ENCODE assay signal across 15 cellular contexts in the genomic region with DNA sequence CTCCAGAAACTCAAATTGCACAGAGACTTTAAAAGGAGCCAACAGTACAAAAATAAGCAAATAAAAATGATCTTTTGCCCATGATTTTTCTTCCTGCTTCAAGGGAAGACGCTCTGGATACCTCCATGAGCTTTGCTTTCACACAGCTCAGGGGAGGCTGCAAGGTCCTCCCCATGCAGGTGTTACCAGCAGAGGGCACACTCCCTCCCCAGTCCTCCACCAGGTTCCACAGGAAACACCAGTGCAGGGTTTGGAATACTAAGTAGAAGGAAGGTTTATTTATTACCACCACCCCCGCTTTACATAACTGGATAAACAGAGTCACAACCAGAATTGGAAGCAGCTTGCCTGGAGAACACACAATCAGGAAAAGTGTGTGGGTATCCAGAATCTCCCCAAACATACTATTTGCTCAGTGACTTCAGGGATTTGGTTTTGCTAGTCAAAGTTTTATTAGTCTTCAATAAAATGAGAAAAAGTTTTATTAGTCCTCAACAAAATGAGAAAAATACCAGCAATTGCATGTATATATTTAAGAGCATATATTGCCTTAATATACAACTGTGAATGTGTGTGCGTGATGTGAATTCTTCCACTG. TPM values are rescaled to one million over a fixed set of nuclear protein-coding genes. Genes with fewer than 3 reads are reported as not detected.
DNase-seq lines count a peak whose midpoint lies in the region; ATAC-seq, FAIRE-seq and TF ChIP-seq lines count a peak whose summit lies in the region.
"Had no signal": no experiment of that assay in that cellular context is flagged by ENCODE, and none has a peak within 500 bp of the region (broad histone marks: within the 10 kb centered on the region; RNA-seq: fewer than 3 reads in every experiment).

No MANE protein-coding gene starts in this region.

- CTCF ChIA-PET in A673 (lab: Charles Lee): no interaction called here
- CTCF ChIA-PET in Panc1 (lab: Charles Lee): no interaction called here

- POLR2A ChIA-PET in A673 (lab: Charles Lee; ENCODE audit: low non-redundant PET) (no interaction called here), Panc1 (lab: Charles Lee) (interaction anchor here (0.6 to 0.7 kb wide), 2 partner anchors 85 to 183 kb away, joined by 3 read pairs; no protein-coding TSS in a partner anchor)

- no peak overlapping the region for H3K4me3 ChIP-seq in A673 (ENCODE audit: low read depth, low read length, poor library complexity, severe bottlenecking)
- H3K4me3 ChIP-seq in GM12865 (ENCODE audit: low read depth, low read length): no peak overlapping the region
- H3K4me3 ChIP-seq in Panc1 (ENCODE audit: low read depth in 2 of 2, low read length in 2 of 2): no peak overlapping the region
- no peak overlapping the region for H3K4me3 ChIP-seq in foreskin fibroblast (ENCODE audit: low read depth in 1 of 2, low read length in 2 of 2)
- H3K4me3 ChIP-seq: adrenal gland had no signal

- H3K9me3 ChIP-seq in A673 (ENCODE audit: low read depth, low read length, poor library complexity, severe bottlenecking): no peaks in the 10 kb centered on the region
- no peaks in the 10 kb centered on the region for H3K9me3 ChIP-seq in Panc1 (ENCODE audit: control insufficient read depth, insufficient read depth, low read depth, low read length)
- H3K9me3 ChIP-seq: adrenal gland had no signal

- TF ChIP-seq CTCF in A673 (conservative IDR thresholded peaks at IDR 0.05; ENCODE audit: low read depth, low read length) (peak; percentile 63), GM12865 (IDR thresholded peaks at IDR 0.05; ENCODE audit: insufficient read depth, low read depth, low read length, missing control alignments) (peak; percentile 59), Panc1 (IDR thresholded peaks at IDR 0.05) (peak; percentile 69), foreskin fibroblast (IDR thresholded peaks at IDR 0.05; ENCODE audit: low read depth, low read length) (peak; percentile 37)

- H3K4me1 ChIP-seq in A673 (ENCODE audit: insufficient read depth, low read length, poor library complexity, severe bottlenecking) (no peaks in the 10 kb centered on the region), Panc1 (ENCODE audit: control insufficient read depth, insufficient read depth, low read length) (no peaks in the 10 kb centered on the region)
- H3K4me1 ChIP-seq: adrenal gland had no signal

- intact Hi-C loops in A673 (cut with micrococcal nuclease; ENCODE audit: unreplicated experiment) (no loop called here), Panc1 (cut with micrococcal nuclease; ENCODE audit: unreplicated experiment) (no loop called here)

- BruUV-seq in A673 (replicated peaks; lab: Mats Ljungman, UMichigan): no TSS peak
- BruUV-seq in Panc1 (replicated peaks; lab: Mats Ljungman, UMichigan): no TSS peak

- H3K27ac ChIP-seq in A673 (ENCODE audit: low read depth, low read length, poor library complexity, severe bottlenecking) (no peak overlapping the region), Panc1 (ENCODE audit: low read length) (no peak overlapping the region)
- H3K27ac ChIP-seq: adrenal gland had no signal

- ATAC-seq in Panc1 (no peak; the same call in 1 of the 2 replicates), HG02981 (IDR thresholded peaks at IDR 0.05; ENCODE audit: unreplicated experiment) (no peak)
- ATAC-seq: sciatic nerve had no signal

- H3K36me3 ChIP-seq in A673 (ENCODE audit: insufficient read depth, low read length, poor library complexity, severe bottlenecking): no peaks in the 10 kb centered on the region
- no peaks in the 10 kb centered on the region for H3K36me3 ChIP-seq in Panc1 (ENCODE audit: control insufficient read depth, insufficient read depth, low read length)
- H3K36me3 ChIP-seq: adrenal gland had no signal

- in situ Hi-C loops in Panc1 (cut with HindIII; ENCODE audit: low pct_unique_long_range_greater_than_20kb, low sequenced_read_pairs): no loop called here

- FAIRE-seq in RCC 7860 (lab: Jason Lieb, UNC): no peak
- FAIRE-seq: H54 had no signal

- H3K27me3 ChIP-seq in A673 (replicated peaks; ENCODE audit: insufficient read depth, low read depth, low read length, poor library complexity) (no peaks in the 10 kb centered on the region), Panc1 (ENCODE audit: control insufficient read depth, insufficient read depth, low read length) (peaks cover 2% of the 10 kb centered on the region; the same call in 1 of the 2 replicates)
- H3K27me3 ChIP-seq: adrenal gland had no signal

- DNase-seq in A673 (ENCODE audit: low spot score) (peak; percentile 17), GM12865 (ENCODE audit: low read depth) (peak; percentile 32), Panc1 (ENCODE audit: low read depth, low spot score) (peak; percentile 10), foreskin fibroblast (no peak), COR-L47 (lab: John Stamatoyannopoulos, UW) (no peak), Ammon's horn (ENCODE audit: low spot score) (no peak), RCC 7860 (ENCODE audit: low spot score) (no peak)
- DNase-seq: GDM1, hypothalamus had no signal

RNA-seq across cellular contexts. Expression of a gene that starts 37.3 kb away (rescaled TPM):
- not detected in 2 replicates for total RNA-seq in A673 (2021)
- total RNA-seq in Panc1 (2021; ENCODE audit: unreplicated experiment): not detected
- polyA plus RNA-seq in Panc1 (2012; ENCODE audit: insufficient read length): not detected
- total RNA-seq: LHCN-M2; sciatic nerve; T-helper 2 cell treated with Interferon-gamma antibody and Interleukin-4, amounts not matched to agents 100 ng/mL and 5 ng/mL, for 36 hours had no signal

Comparison
In these comparisons a context has a peak if more than half of its experiments do, and no peak if none do; other contexts are left out.
1. DNase-seq: peak in A673 (single experiment), GM12865 (single experiment) and Panc1 (single experiment); none in foreskin fibroblast (0 of 2), COR-L47 (single experiment), Ammon's horn (single experiment) and RCC 7860 (single experiment).
2. Peak in every context shown above with its lines, with median percentiles within 50 percentile points of each other: CTCF ChIP-seq.